In the genomic region with DNA sequence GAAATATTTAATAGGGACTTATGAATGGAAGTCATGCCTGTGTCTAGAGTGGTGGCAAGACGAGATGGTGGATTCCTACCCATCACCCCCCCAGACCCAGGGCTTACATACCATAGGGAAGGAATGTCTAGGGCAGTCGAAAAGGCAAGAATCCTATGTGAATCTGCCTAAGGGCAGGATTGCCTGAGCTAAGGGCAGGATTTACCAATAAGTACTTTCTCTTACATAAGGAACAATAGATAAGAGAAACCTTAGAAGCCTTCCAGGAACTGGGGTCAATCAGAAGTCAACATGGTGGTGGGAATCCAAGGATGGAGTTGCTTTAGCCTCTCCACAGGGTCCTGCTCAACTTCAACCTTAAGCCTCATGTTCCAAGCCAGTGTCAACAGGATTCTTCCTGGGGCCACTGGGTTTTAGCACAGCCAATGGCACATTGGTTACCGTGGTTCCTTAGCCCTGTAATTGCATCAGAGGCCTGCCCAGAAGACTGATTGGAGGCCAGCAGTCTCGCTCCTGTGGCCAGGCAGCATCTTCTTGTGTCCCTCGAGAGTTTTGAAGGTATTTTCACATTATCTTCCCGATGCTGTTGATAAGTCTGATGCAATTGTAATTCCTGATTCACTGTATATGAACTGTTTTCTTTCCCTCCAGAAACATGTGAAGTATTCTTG, we compare ENCODE assay signal across 28 cellular contexts.
"Had no signal": no experiment of that assay in that cellular context is flagged by ENCODE, and none has a peak within 500 bp of the region (broad histone marks: within the 10 kb centered on the region; RNA-seq: fewer than 3 reads in every experiment).

No MANE protein-coding gene starts in this region.

- H3K4me3 ChIP-seq: cardiac muscle cell, esophagus muscularis mucosa, gastrocnemius medialis, hepatocyte, ovary, right lobe of liver, skin epidermis, upper lobe of left lung, vagina had no signal

- DNase-seq: activated CD4-positive, alpha-beta memory T cell treated with anti-CD3 and anti-CD28 coated beads for 36 hours; activated CD4-positive, alpha-beta T cell treated with anti-CD3 and anti-CD28 coated beads, Interleukin-2, amount 10 ng/mL, durations not matched to agents 24 days and 14 days; activated CD4-positive, CD25-positive, alpha-beta regulatory T cell treated with anti-CD3 and anti-CD28 coated beads, Interleukin-2, amount 50 U/mL, for 72 hours; activated CD8-positive, alpha-beta memory T cell treated with anti-CD3 and anti-CD28 coated beads, Interleukin-2, amount 50 U/mL, for 48 hours; activated gamma-delta T cell treated with Interleukin-2 at 50 U/mL for 16 hours; activated naive CD4-positive, alpha-beta T cell treated with anti-CD3 and anti-CD28 coated beads, Interleukin-2, amount 50 U/mL, for 16 hours; activated naive CD8-positive, alpha-beta T cell treated with anti-CD3 and anti-CD28 coated beads, Interleukin-2, amount 50 U/mL, for 24 hours; activated T-cell treated with anti-CD3 and anti-CD28 coated beads, Interleukin-2, amount 50 U/mL, for 4 hours; cortex of kidney; gastrocnemius medialis; left cardiac atrium; left ventricle myocardium superior; naive B cell; nephron progenitor cell; ovary; right lobe of liver; stimulated activated CD4-positive, alpha-beta T cell treated with anti-CD3 and anti-CD28 coated beads, Interleukin-4, amount 100 ng/mL, for 24 hours; stimulated activated naive CD8-positive, alpha-beta T cell treated with anti-CD3 and anti-CD28 coated beads, Interleukin-15, amount 100 ng/mL, for 72 hours; substantia nigra; upper lobe of left lung had no signal

- H3K79me2 ChIP-seq: hepatocyte had no signal

- H3K4me2 ChIP-seq: hepatocyte had no signal

- H3K27me3 ChIP-seq: cardiac muscle cell, esophagus muscularis mucosa, gastrocnemius medialis, hepatocyte, neutrophil, ovary, right lobe of liver, upper lobe of left lung, vagina had no signal

- H3K4me1 ChIP-seq: right lobe of liver had no signal

- ATAC-seq: activated naive CD8-positive, alpha-beta T cell treated with anti-CD3 and anti-CD28 coated beads, Interleukin-2, amount 50 U/mL, for 24 hours; activated T-cell treated with anti-CD3 and anti-CD28 coated beads, Interleukin-2, amount 50 U/mL, for 4 hours; activated T-helper 17 cell treated with anti-CD3 and anti-CD28 coated beads, Interleukin-2, amount 50 U/mL, for 72 hours; gastrocnemius medialis; left cardiac atrium; left ventricle myocardium superior; right lobe of liver; stimulated activated effector memory CD8-positive, alpha-beta T cell treated with anti-CD3 and anti-CD28 coated beads, Interleukin-12 subunit alpha, Interleukin-12 subunit beta, amount 100 ng/mL, for 72 hours; stimulated activated naive CD8-positive, alpha-beta T cell treated with anti-CD3 and anti-CD28 coated beads, Interleukin-15, amount 100 ng/mL, for 72 hours had no signal

- H3K27ac ChIP-seq: cardiac muscle cell, esophagus muscularis mucosa, gastrocnemius medialis, hepatocyte, neutrophil, ovary, right lobe of liver, skin epidermis, upper lobe of left lung, vagina had no signal

- H2AFZ ChIP-seq: hepatocyte had no signal

- H3K36me3 ChIP-seq: cardiac muscle cell, esophagus muscularis mucosa, gastrocnemius medialis, neutrophil, ovary, right lobe of liver, upper lobe of left lung, vagina had no signal

- H3K9me3 ChIP-seq: esophagus muscularis mucosa, gastrocnemius medialis, neutrophil, ovary, right lobe of liver, upper lobe of left lung, vagina had no signal
